20 cellular contexts compared by ENCODE assay signal in genomic region chr6:78999737-79000136, GRCh38.
"Had no signal": no experiment of that assay in that cellular context is flagged by ENCODE, and none has a peak within 500 bp of the region (broad histone marks: within the 10 kb centered on the region; RNA-seq: fewer than 3 reads in every experiment).

No MANE protein-coding gene starts in this region.

- ATAC-seq: heart left ventricle; naive thymus-derived CD4-positive, alpha-beta T cell; upper lobe of right lung had no signal

- H3K27ac ChIP-seq: heart left ventricle, sigmoid colon, thyroid gland, upper lobe of right lung had no signal

- H3K27me3 ChIP-seq: cardiac muscle cell, heart left ventricle, sigmoid colon, thyroid gland, upper lobe of right lung had no signal

- H3K4me1 ChIP-seq: sigmoid colon, thyroid gland, upper lobe of right lung had no signal

- DNase-seq: activated B cell treated with CpG ODN at 0.5 μM for 24 hours; activated CD4-positive, alpha-beta memory T cell treated with anti-CD3 and anti-CD28 coated beads for 36 hours; activated CD4-positive, alpha-beta T cell treated with anti-CD3 and anti-CD28 coated beads for 48 hours; activated naive CD4-positive, alpha-beta T cell treated with Interleukin-2 at 50 U/mL for 16 hours; activated naive CD8-positive, alpha-beta T cell treated with anti-CD3 and anti-CD28 coated beads, Interleukin-2, amount 10 ng/mL, durations not matched to agents 7 days and 5 days; activated T-cell treated with anti-CD3 and anti-CD28 coated beads, Interleukin-2, amount 50 U/mL, for 48 hours; effector CD4-positive, alpha-beta T cell; erythroblast; heart left ventricle; naive thymus-derived CD4-positive, alpha-beta T cell; retina; sigmoid colon; stimulated activated CD4-positive, alpha-beta T cell treated with anti-CD3 and anti-CD28 coated beads, Interleukin-2, amount 100 ng/mL, for 48 hours; stimulated activated naive CD4-positive, alpha-beta T cell treated with Interleukin-2 at 50 U/mL for 16 hours; substantia nigra; T1000; thyroid gland; upper lobe of right lung had no signal

- H3K9me3 ChIP-seq: heart left ventricle, sigmoid colon, thyroid gland, upper lobe of right lung had no signal

- H3K4me3 ChIP-seq: cardiac muscle cell, heart left ventricle, lung, sigmoid colon, thyroid gland, upper lobe of right lung had no signal
